ENCODE assay signal across 9 cellular contexts in the genomic region with DNA sequence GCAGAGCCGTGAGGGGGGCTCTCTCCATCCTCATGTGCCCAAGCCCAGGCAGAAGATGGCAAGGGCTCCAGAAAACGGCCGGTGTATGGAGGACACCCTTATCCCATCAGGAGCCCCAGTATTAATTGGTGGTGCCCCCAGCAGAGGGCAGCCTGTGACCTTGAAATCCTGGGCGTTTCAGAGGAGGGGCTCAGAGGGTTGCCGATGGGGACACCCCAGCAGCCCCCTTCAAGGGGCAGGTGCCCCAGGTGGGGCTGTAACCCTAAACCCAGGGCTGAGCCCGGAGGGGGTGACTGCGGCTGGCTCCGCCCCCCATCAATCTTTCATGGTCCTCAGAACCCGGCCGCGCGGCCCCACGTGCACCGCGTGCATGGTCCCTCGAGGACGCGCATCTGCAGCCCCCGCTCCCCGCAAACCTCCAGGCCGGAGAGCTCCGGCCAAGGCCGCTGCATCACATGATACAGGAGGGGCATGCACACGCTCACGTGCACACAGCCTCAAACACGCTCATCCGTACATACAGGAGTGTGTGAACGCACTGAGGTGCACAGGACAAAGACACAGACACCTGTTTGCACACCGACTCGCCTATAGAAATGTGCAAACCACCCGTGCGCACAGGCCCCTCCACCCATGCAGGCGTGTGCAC. TPM values are rescaled to one million over a fixed set of nuclear protein-coding genes. Genes with fewer than 3 reads are reported as not detected.
A peak's percentile ranks its signal among the peaks of the same experiment; 100 is the strongest.
DNase-seq lines count a peak whose midpoint lies in the region; ATAC-seq and TF ChIP-seq lines count a peak whose summit lies in the region.
"Had no signal": no experiment of that assay in that cellular context is flagged by ENCODE, and none has a peak within 500 bp of the region (broad histone marks: within the 10 kb centered on the region; RNA-seq: fewer than 3 reads in every experiment).

No MANE protein-coding gene starts in this region.

- H3K36me3 ChIP-seq in MM.1S (replicated peaks; ENCODE audit: insufficient read depth, low read length) = no peaks in the 10 kb centered on the region

- peak overlapping the region; percentile 96 for H3K4me3 Mint-ChIP-seq in activated naive CD4-positive, alpha-beta T cell treated with anti-CD3 and anti-CD28 coated beads, Interleukin-2, amount 10 ng/mL, durations not matched to agents 7 days and 5 days

- no peaks in the 10 kb centered on the region for H4K20me1 ChIP-seq in MM.1S (ENCODE audit: insufficient read depth, low read length)

- peak; percentile 0 for ATAC-seq in sciatic nerve
- ATAC-seq in GM18502 (IDR thresholded peaks at IDR 0.05; ENCODE audit: poor library complexity, unreplicated experiment) = no peak
- ATAC-seq in GM21723 (IDR thresholded peaks at IDR 0.05; ENCODE audit: unreplicated experiment) = no peak
- ATAC-seq in GM21529 (IDR thresholded peaks at IDR 0.05; ENCODE audit: unreplicated experiment) = no peak

- peak overlapping the region; percentile 100 for H3K4me2 ChIP-seq in MM.1S (ENCODE audit: low read depth, low read length)

- H3K27ac ChIP-seq in MM.1S (ENCODE audit: low read length) = no peak overlapping the region

- TF ChIP-seq CTCF in MM.1S (IDR thresholded peaks at IDR 0.05; ENCODE audit: low read length) = peak; percentile 36

- peaks cover 2% of the 10 kb centered on the region for H3K27me3 ChIP-seq in MM.1S (replicated peaks; ENCODE audit: insufficient read depth, low read length)

- peaks cover 16% of the 10 kb centered on the region for H3K79me2 ChIP-seq in MM.1S (ENCODE audit: low read length)

- DNase-seq in DMS79 treated with DMSO at 0.1 percent for 48 hours (lab: John Stamatoyannopoulos, UW) (peak; percentile 11), MM.1S (peak; percentile 51), hypothalamus (lab: John Stamatoyannopoulos, UW) (peak in 31 of 51 donors; percentile 5 to 64 (median 40)), sciatic nerve (ENCODE audit: low spot score) (peak; percentile 76)
- peak; percentile 63 for DNase-seq in activated naive CD4-positive, alpha-beta T cell treated with anti-CD3 and anti-CD28 coated beads, Interleukin-2, amount 10 ng/mL, durations not matched to agents 7 days and 5 days

- H3K4me1 ChIP-seq in MM.1S (ENCODE audit: low read length) = peaks cover 11% of the 10 kb centered on the region

- peaks cover 19% of the 10 kb centered on the region for H3K27me3 Mint-ChIP-seq in activated naive CD4-positive, alpha-beta T cell treated with anti-CD3 and anti-CD28 coated beads, Interleukin-2, amount 10 ng/mL, durations not matched to agents 7 days and 5 days

- no peaks in the 10 kb centered on the region for H3K9me3 Mint-ChIP-seq in activated naive CD4-positive, alpha-beta T cell treated with anti-CD3 and anti-CD28 coated beads, Interleukin-2, amount 10 ng/mL, durations not matched to agents 7 days and 5 days

- H3K9me2 ChIP-seq in MM.1S (replicated peaks; ENCODE audit: insufficient read depth, low read length) = no peaks in the 10 kb centered on the region

- CTCF ChIA-PET in activated naive CD4-positive, alpha-beta T cell treated with anti-CD3 and anti-CD28 coated beads, Interleukin-2, amount 10 ng/mL, durations not matched to agents 7 days and 5 days (lab: Charles Lee) = interaction anchor here (0.9 to 8.6 kb wide), 5 partner anchors 48 to 209 kb away, joined by 3 to 134 read pairs (median 5); a partner anchor contains a TSS

- no peaks in the 10 kb centered on the region for H3K9me3 ChIP-seq in MM.1S (replicated peaks; ENCODE audit: insufficient read depth, low read length)

- H3F3A ChIP-seq in MM.1S (ENCODE audit: insufficient read depth, low read length) = peaks cover 6% of the 10 kb centered on the region

- H3K4me1 Mint-ChIP-seq in activated naive CD4-positive, alpha-beta T cell treated with anti-CD3 and anti-CD28 coated beads, Interleukin-2, amount 10 ng/mL, durations not matched to agents 7 days and 5 days = peaks cover 23% of the 10 kb centered on the region

- peak overlapping the region; percentile 87 for H3K4me3 ChIP-seq in MM.1S (ENCODE audit: low read length)

- H3K27ac Mint-ChIP-seq in activated naive CD4-positive, alpha-beta T cell treated with anti-CD3 and anti-CD28 coated beads, Interleukin-2, amount 10 ng/mL, durations not matched to agents 7 days and 5 days = peak overlapping the region; percentile 92

- H3K9ac ChIP-seq in MM.1S (ENCODE audit: low read length) = peak overlapping the region; percentile 61; the same call in 1 of the 2 replicates

- peak overlapping the region; percentile 72; the same call in 1 of the 2 replicates for H2AFZ ChIP-seq in MM.1S (ENCODE audit: low read length)

- intact Hi-C loops in sciatic nerve (cut with DNase I) = no loop called here

- H3K36me3 Mint-ChIP-seq in activated naive CD4-positive, alpha-beta T cell treated with anti-CD3 and anti-CD28 coated beads, Interleukin-2, amount 10 ng/mL, durations not matched to agents 7 days and 5 days = peaks cover 14% of the 10 kb centered on the region

RNA-seq across cellular contexts. Expression of a gene that starts 1.0 kb away (rescaled TPM):
- total RNA-seq in sciatic nerve = 2.9 TPM

RNA-seq across cellular contexts. Expression of a gene that starts 9.9 kb away (rescaled TPM):
- 9.2 TPM for total RNA-seq in sciatic nerve

RNA-seq across cellular contexts. Expression of a gene that starts 23.4 kb away (rescaled TPM):
- 2.1 TPM for total RNA-seq in sciatic nerve
- total RNA-seq: T-helper 1 cell treated with Interleukin-12 subunit alpha and Interleukin-12 subunit beta and Interleukin-4 antibody, amounts not matched to agents 30 ng/mL and 1 ng/mL, for 36 hours had no signal

RNA-seq across cellular contexts. Expression of a gene that starts 29.3 kb away (rescaled TPM):
- 82.2 TPM for total RNA-seq in sciatic nerve

RNA-seq across cellular contexts. Expression of a gene that starts 49.9 kb away (rescaled TPM):
- 19.5 TPM for total RNA-seq in sciatic nerve

Comparison
In these comparisons a context has a peak if more than half of its experiments do, and no peak if none do; other contexts are left out.
1. DNase-seq: peak in every context shown above with its lines; median percentile 76 in sciatic nerve; 63 in activated naive CD4-positive, alpha-beta T cell treated with anti-CD3 and anti-CD28 coated beads, Interleukin-2, amount 10 ng/mL, durations not matched to agents 7 days and 5 days; 51 in MM.1S; 40 in hypothalamus; 11 in DMS79 treated with DMSO at 0.1 percent for 48 hours.